Comparison of ENCODE assay signal across 10 cellular contexts in the genomic region with DNA sequence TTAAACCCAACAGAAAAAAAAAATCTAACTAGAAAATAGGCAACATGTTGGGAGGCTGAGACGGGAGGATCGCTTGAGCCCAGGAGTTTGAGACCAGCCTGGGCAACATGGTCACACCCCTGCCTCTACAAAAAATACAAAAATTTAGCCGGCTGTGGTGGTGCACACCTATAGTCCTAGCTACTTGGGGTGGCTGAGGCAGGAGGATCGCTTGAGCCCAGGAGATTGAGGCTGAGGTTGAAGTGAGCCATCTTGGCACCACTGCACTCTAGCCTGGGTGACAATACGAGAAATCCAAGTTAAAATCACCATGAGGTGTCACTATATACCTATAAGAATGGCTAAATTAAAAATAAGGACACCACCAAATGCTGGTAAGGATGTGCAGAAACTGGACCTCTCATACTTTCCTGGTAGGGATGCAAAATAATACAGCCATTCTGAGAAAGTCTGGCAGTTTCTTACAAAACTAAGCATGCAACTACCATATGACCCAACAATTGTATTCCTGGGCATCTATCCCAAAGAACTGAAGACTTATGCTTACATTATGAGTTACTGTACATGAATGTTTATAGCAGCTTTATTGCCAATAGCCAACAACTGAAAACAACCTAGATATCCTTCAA. TPM values are rescaled to one million over a fixed set of nuclear protein-coding genes. Genes with fewer than 3 reads are reported as not detected.
DNase-seq lines count a peak whose midpoint lies in the region; ATAC-seq, FAIRE-seq and TF ChIP-seq lines count a peak whose summit lies in the region.
"Had no signal": no experiment of that assay in that cellular context is flagged by ENCODE, and none has a peak within 500 bp of the region (broad histone marks: within the 10 kb centered on the region; RNA-seq: fewer than 3 reads in every experiment).

No MANE protein-coding gene starts in this region.

- H3K36me3 ChIP-seq in HUES48 (ENCODE audit: control insufficient read depth, insufficient read depth, low read length) (no peaks in the 10 kb centered on the region), HepG2 (replicated peaks in 1 of 2; ENCODE audit: control insufficient read depth in 1 of 2, insufficient read depth in 2 of 2, low read length in 2 of 2) (peaks cover 0 to 2% of the 10 kb centered on the region in 2 experiments; a peak in 1 of 5 replicates)

- no peak overlapping the region for H3K27ac Mint-ChIP-seq in immature natural killer cell

- no TSS peak for BruUV-seq in HepG2 (replicated peaks; lab: Mats Ljungman, UMichigan)

- WGBS in HepG2 (ENCODE audit: low lambda C conversion rate) = 77% methylated on average over 5 of the region's 5 CpGs
- 88% methylated on average over 5 of the region's 5 CpGs for WGBS in right cardiac atrium

- no peak for TF ChIP-seq EP300 in HepG2 (IDR thresholded peaks at IDR 0.05; ENCODE audit: low read depth in 2 of 2, low read length in 2 of 2)
- TF ChIP-seq EP300 in HepG2 (CRISPR knock-in tag; IDR thresholded peaks at IDR 0.05; ENCODE audit: borderline replicate concordance) = no peak

- H3K9ac ChIP-seq in HUES48 (ENCODE audit: low read depth, low read length) (no peak overlapping the region), HepG2 (ENCODE audit: insufficient read depth, low read depth, low read length) (peak overlapping the region; percentile 93)

- H3K27me3 Mint-ChIP-seq in immature natural killer cell (ENCODE audit: low read depth in 3 of 3) = peaks cover 22 to 34% (median 32%) of the 10 kb centered on the region in 3 donors

- H3K9me3 Mint-ChIP-seq in immature natural killer cell = peaks cover 0 to 17% (median 4%) of the 10 kb centered on the region in 6 donors

- H3K27me3 ChIP-seq in HUES48 (ENCODE audit: control insufficient read depth, insufficient read depth, low read length) (peaks cover 19% of the 10 kb centered on the region), HepG2 (ENCODE audit: control insufficient read depth in 1 of 2, insufficient read depth in 2 of 2, low read length in 2 of 2) (no peaks in the 10 kb centered on the region; a peak in 1 of 5 replicates), right cardiac atrium (ENCODE audit: control insufficient read depth, insufficient read depth) (no peaks in the 10 kb centered on the region)

- FAIRE-seq in HepG2 (lab: Jason Lieb, UNC) (no peak), GM12892 (lab: Jason Lieb, UNC) (no peak), HTR-8/SVneo (lab: Jason Lieb, UNC) (no peak)

- peak overlapping the region; percentile 77 for H3K4me2 ChIP-seq in HepG2 (ENCODE audit: low read depth, low read length)

- H3K27ac ChIP-seq in HUES48 (ENCODE audit: low read depth, low read length) (no peak overlapping the region), HepG2 (ENCODE audit: extremely low read length, insufficient read depth, low read length) (no peak overlapping the region), right cardiac atrium (ENCODE audit: low read length) (no peak overlapping the region)

- peaks cover 92% of the 10 kb centered on the region for H3K79me2 ChIP-seq in HepG2 (ENCODE audit: insufficient read depth, low read length)

- peak; percentile 59 for TF ChIP-seq CTCF in HepG2 (CRISPR knock-in tag; IDR thresholded peaks at IDR 0.05)

- H2AFZ ChIP-seq in HepG2 (ENCODE audit: low read length) = no peak overlapping the region

- H4K20me1 ChIP-seq in HepG2 (ENCODE audit: insufficient read depth, low read length) = peaks cover 21% of the 10 kb centered on the region

- peak; percentile 58 for TF ChIP-seq RAD21 in HepG2 (CRISPR knock-in tag; IDR thresholded peaks at IDR 0.05)

- peak; percentile 51 for DNase-seq in ACHN
- DNase-seq in astrocyte of the hippocampus (ENCODE audit: low read depth, low spot score) = peak; percentile 36
- peak; percentile 35 for DNase-seq in HepG2 (ENCODE audit: low spot score)
- DNase-seq in immature natural killer cell = no peak
- DNase-seq in GM12892 (ENCODE audit: insufficient read length) = no peak
- no peak for DNase-seq in HTR-8/SVneo (ENCODE audit: insufficient read length, low spot score)
- no peak for DNase-seq in right cardiac atrium
- DNase-seq: GF-D8, left colon had no signal

- TF ChIP-seq POLR2A in HepG2 (IDR thresholded peaks at IDR 0.05; ENCODE audit: insufficient read depth in 1 of 2, low read depth in 2 of 2, low read length in 2 of 2) (no peak), GM12892 (IDR thresholded peaks at IDR 0.05; ENCODE audit: low read depth, low read length) (no peak)

- POLR2A ChIA-PET in HepG2 (lab: Yijun Ruan, JAX) = interaction anchor here (1.6 to 5.1 kb wide), 2 partner anchors 33 to 102 kb away, joined by 8 to 31 read pairs; no protein-coding TSS in a partner anchor

- intact Hi-C loops in HepG2 (cut with micrococcal nuclease; ENCODE audit: unreplicated experiment) (loop anchor here (2.0 kb wide), 1 partner anchor 51 kb away; no protein-coding TSS in a partner anchor), right cardiac atrium (cut with DNase I) (loop anchor here in 1 of 4 donors (5.0 kb wide), 1 partner anchor 64 kb away; no protein-coding TSS in a partner anchor)

- CTCF ChIA-PET in HepG2 (lab: Yijun Ruan, JAX; ENCODE audit: low intra/inter-chr PET ratio, low total read pairs) = interaction anchor here (0.7 to 2.8 kb wide), 4 partner anchors 51 to 125 kb away, joined by 3 to 10 read pairs (median 5); no protein-coding TSS in a partner anchor

- H3K4me1 Mint-ChIP-seq in immature natural killer cell = peaks cover 12 to 19% of the 10 kb centered on the region in 2 donors

- H3K36me3 Mint-ChIP-seq in immature natural killer cell = no peaks in the 10 kb centered on the region

- H3K9me3 ChIP-seq in HUES48 (ENCODE audit: control insufficient read depth, insufficient read depth, low read length) (no peaks in the 10 kb centered on the region), HepG2 (ENCODE audit: low read length) (no peaks in the 10 kb centered on the region), right cardiac atrium (ENCODE audit: control insufficient read depth, low read length) (no peaks in the 10 kb centered on the region)

- H3K4me3 Mint-ChIP-seq in immature natural killer cell = no peak overlapping the region

- H3K4me1 ChIP-seq in HUES48 (ENCODE audit: control insufficient read depth, insufficient read depth, low read length) = peaks cover 30% of the 10 kb centered on the region
- peaks cover 49% of the 10 kb centered on the region for H3K4me1 ChIP-seq in HepG2 (ENCODE audit: insufficient read depth, low read length)
- H3K4me1 ChIP-seq in right cardiac atrium (ENCODE audit: control insufficient read depth, insufficient read depth, low read length) = peaks cover 8% of the 10 kb centered on the region

- H3K4me3 ChIP-seq in HUES48 (ENCODE audit: low read depth, low read length) = peak overlapping the region; percentile 95
- peak overlapping the region; percentile 78 to 100 (median 94) for H3K4me3 ChIP-seq in HepG2 (replicated peaks in 1 of 3; ENCODE audit: insufficient read depth in 1 of 3, low read depth in 2 of 3, low read length in 3 of 3)
- H3K4me3 ChIP-seq in right cardiac atrium (ENCODE audit: low read length) = no peak overlapping the region

- in situ Hi-C loops in ACHN (cut with HindIII; ENCODE audit: low pct_ligation_motif_present, low pct_unique_long_range_greater_than_20kb, low sequenced_read_pairs) (no loop called here), HepG2 (cut with HindIII; ENCODE audit: extremely low pct_ligation_motif_present, low pct_unique_long_range_greater_than_20kb) (no loop called here)

- ATAC-seq in HepG2 (no peak), right cardiac atrium (no peak)
- ATAC-seq: left colon had no signal

RNA-seq across cellular contexts. Expression of a gene that starts 2.2 kb away (rescaled TPM):
- 67.5 and 99.8 TPM in 2 replicates for total RNA-seq in HepG2 (2016; rRNA removed; fragmentation: Illumina TruSeq; extraction: Trizol)
- 127 and 147 TPM in 2 replicates for total RNA-seq in HepG2 (2016; cell fraction: cytosol; rRNA removed; fragmentation: Illumina TruSeq; extraction: Trizol; ENCODE audit: low read depth)
- 68.9 and 96.4 TPM in 2 replicates for total RNA-seq in HepG2 (2016; cell fraction: insoluble cytoplasmic fraction; rRNA removed; fragmentation: Illumina TruSeq; extraction: Trizol)
- total RNA-seq in HepG2 (2016; cell fraction: membrane; rRNA removed; fragmentation: Illumina TruSeq; extraction: Trizol) = 82.3 and 91.0 TPM in 2 replicates
- 59.8 and 61.0 TPM in 2 replicates for total RNA-seq in HepG2 (2016; cell fraction: nucleus; rRNA removed; fragmentation: Illumina TruSeq; extraction: Trizol)
- 40.3 and 45.8 TPM in 2 replicates for polyA plus RNA-seq in HepG2 (2011; rRNA removed)
- polyA plus RNA-seq in HepG2 (2011; cell fraction: cytosol; rRNA removed) = 21.7 and 32.6 TPM in 2 replicates
- polyA plus RNA-seq in HepG2 (2011; cell fraction: nucleus; rRNA removed) = 33.2 and 41.7 TPM in 2 replicates
- 73.2 and 109 TPM in 2 replicates for polyA plus RNA-seq in HepG2 (2012)
- polyA plus RNA-seq in HepG2 (2016; cell fraction: cytosol; fragmentation: Illumina TruSeq; extraction: Trizol; ENCODE audit: low read depth) = 13.9 and 14.1 TPM in 2 replicates
- polyA plus RNA-seq in HepG2 (2016; cell fraction: insoluble cytoplasmic fraction; fragmentation: Illumina TruSeq; extraction: Trizol; ENCODE audit: low read depth) = 101 and 102 TPM in 2 replicates
- polyA plus RNA-seq in HepG2 (2016; cell fraction: membrane; fragmentation: Illumina TruSeq; extraction: Trizol; ENCODE audit: low read depth) = 27.0 and 27.3 TPM in 2 replicates
- 55.0 TPM in 2 replicates for polyA plus RNA-seq in HepG2 (2016; cell fraction: nucleus; fragmentation: Illumina TruSeq; extraction: Trizol; ENCODE audit: insufficient read depth, low read depth)
- 19.0 and 33.7 TPM in 2 replicates for polyA minus RNA-seq in HepG2 (2011; rRNA and poly(A)+ RNA removed; ENCODE audit: low replicate concordance)
- polyA minus RNA-seq in HepG2 (2011; cell fraction: cytosol; rRNA and poly(A)+ RNA removed) = 67.6 and 75.0 TPM in 2 replicates
- polyA minus RNA-seq in HepG2 (2011; cell fraction: nucleus; rRNA and poly(A)+ RNA removed) = 90.5 and 106 TPM in 2 replicates
- polyA plus RNA-seq in immature natural killer cell = not detected
- 10.0 TPM for polyA plus RNA-seq in GM12892 (2012; ENCODE audit: missing spikeins)
- 10 to 100 TPM; 58.8 to 63.0 (median 62.0) TPM for total RNA-seq in right cardiac atrium
- polyA plus RNA-seq in right cardiac atrium = 27.9 TPM

RNA-seq across cellular contexts. Expression of a gene that starts 2.6 kb away (rescaled TPM):
- total RNA-seq in HepG2 (2016; rRNA removed; fragmentation: Illumina TruSeq; extraction: Trizol) (22.5 and 24.7 TPM in 2 replicates), right cardiac atrium (1 to 10 TPM; 2.1 to 3.5 (median 3.0) TPM)
- total RNA-seq in HepG2 (2016; cell fraction: cytosol; rRNA removed; fragmentation: Illumina TruSeq; extraction: Trizol; ENCODE audit: low read depth) = 2.8 and 3.4 TPM in 2 replicates
- total RNA-seq in HepG2 (2016; cell fraction: insoluble cytoplasmic fraction; rRNA removed; fragmentation: Illumina TruSeq; extraction: Trizol) = 23.3 TPM in 2 replicates
- 18.1 and 21.3 TPM in 2 replicates for total RNA-seq in HepG2 (2016; cell fraction: membrane; rRNA removed; fragmentation: Illumina TruSeq; extraction: Trizol)
- total RNA-seq in HepG2 (2016; cell fraction: nucleus; rRNA removed; fragmentation: Illumina TruSeq; extraction: Trizol) = 15.8 TPM in 2 replicates
- polyA plus RNA-seq in HepG2 (2011; rRNA removed) (21.2 and 21.4 TPM in 2 replicates), immature natural killer cell (under 1 TPM in 1 of 3 donors, not detected in 2; 0.18 TPM), right cardiac atrium (1.5 TPM)
- polyA plus RNA-seq in HepG2 (2011; cell fraction: cytosol; rRNA removed) = 16.7 and 19.2 TPM in 2 replicates
- polyA plus RNA-seq in HepG2 (2011; cell fraction: nucleus; rRNA removed) = 9.7 and 10.8 TPM in 2 replicates
- polyA plus RNA-seq in HepG2 (2012) = 35.4 and 36.3 TPM in 2 replicates
- polyA plus RNA-seq in HepG2 (2016; cell fraction: cytosol; fragmentation: Illumina TruSeq; extraction: Trizol; ENCODE audit: low read depth) = 2.6 and 2.8 TPM in 2 replicates
- polyA plus RNA-seq in HepG2 (2016; cell fraction: insoluble cytoplasmic fraction; fragmentation: Illumina TruSeq; extraction: Trizol; ENCODE audit: low read depth) = 30.8 and 30.9 TPM in 2 replicates
- 12.6 and 14.5 TPM in 2 replicates for polyA plus RNA-seq in HepG2 (2016; cell fraction: membrane; fragmentation: Illumina TruSeq; extraction: Trizol; ENCODE audit: low read depth)
- 25.4 and 26.3 TPM in 2 replicates for polyA plus RNA-seq in HepG2 (2016; cell fraction: nucleus; fragmentation: Illumina TruSeq; extraction: Trizol; ENCODE audit: insufficient read depth, low read depth)
- polyA minus RNA-seq in HepG2 (2011; rRNA and poly(A)+ RNA removed; ENCODE audit: low replicate concordance) = 8.3 and 28.5 TPM in 2 replicates
- polyA minus RNA-seq in HepG2 (2011; cell fraction: cytosol; rRNA and poly(A)+ RNA removed) = 31.9 and 34.1 TPM in 2 replicates
- polyA minus RNA-seq in HepG2 (2011; cell fraction: nucleus; rRNA and poly(A)+ RNA removed) = 15.5 and 17.7 TPM in 2 replicates
- polyA plus RNA-seq in GM12892 (2012; ENCODE audit: missing spikeins) = 0.87 TPM

Comparison
In these comparisons a context has a peak if more than half of its experiments do, and no peak if none do; other contexts are left out.
1. DNase-seq: peak in ACHN (single experiment), astrocyte of the hippocampus (single experiment) and HepG2 (single experiment); none in immature natural killer cell (0 of 3), GM12892 (single experiment), HTR-8/SVneo (single experiment) and right cardiac atrium (0 of 3).
2. RNA of a gene that starts 2.2 kb away (polyA plus RNA-seq): 13.9 to 109 TPM in HepG2 and 27.9 TPM in right cardiac atrium (single experiment); not detected in immature natural killer cell; every median in the first group is over 10 times any median in the second.